ENCODE assay signal across 9 cellular contexts in the genomic region with DNA sequence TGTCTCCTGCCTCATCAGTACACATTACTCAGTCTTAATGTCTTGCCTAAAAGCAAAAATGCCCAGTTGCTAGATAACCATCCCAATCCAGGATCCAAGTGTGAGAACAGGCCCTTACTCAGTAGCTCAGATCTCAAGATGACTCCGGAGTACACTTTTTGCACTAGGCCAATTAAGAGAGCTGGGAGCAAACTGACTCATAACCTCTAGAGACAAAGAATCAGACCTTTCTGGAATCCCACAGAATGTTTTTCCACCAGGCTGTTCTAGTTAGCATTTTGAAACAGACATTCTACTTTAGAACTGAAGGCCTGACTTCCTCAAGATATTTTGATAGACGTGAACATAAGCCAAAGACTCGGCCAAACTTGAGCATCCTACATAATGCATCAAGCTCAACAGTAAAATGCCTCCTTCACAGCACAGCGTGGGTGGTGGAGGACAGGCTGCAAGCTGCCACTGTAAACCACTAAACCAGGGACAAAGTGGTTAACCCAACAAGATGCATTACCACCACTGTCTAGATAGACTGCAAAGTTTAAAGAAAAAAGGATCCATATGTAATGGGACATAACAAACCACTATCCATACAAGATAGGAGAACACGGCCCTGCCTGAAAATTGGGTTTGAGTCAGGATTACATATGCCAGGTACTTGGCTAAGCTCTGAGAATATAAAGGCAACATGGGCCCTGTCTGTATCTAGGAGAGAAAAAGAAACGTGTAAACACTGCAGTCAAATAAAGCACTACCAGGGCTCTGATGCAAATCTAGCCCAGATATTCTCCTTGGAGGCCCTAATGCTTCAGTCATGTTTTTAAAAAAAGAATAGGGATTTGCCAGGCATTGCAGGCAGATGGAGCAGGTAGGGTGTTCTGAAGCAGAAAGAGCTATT. TPM values are rescaled to one million over a fixed set of nuclear protein-coding genes. Genes with fewer than 3 reads are reported as not detected.
DNase-seq lines count a peak whose midpoint lies in the region; ATAC-seq and TF ChIP-seq lines count a peak whose summit lies in the region.
"Had no signal": no experiment of that assay in that cellular context is flagged by ENCODE, and none has a peak within 500 bp of the region (broad histone marks: within the 10 kb centered on the region; RNA-seq: fewer than 3 reads in every experiment).

No MANE protein-coding gene starts in this region.

- peak overlapping the region; percentile 93 for H3K27ac Mint-ChIP-seq in CD4-positive, alpha-beta T cell
- H3K27ac Mint-ChIP-seq in progenitor cell of endocrine pancreas, result peak overlapping the region; percentile 41

- TF ChIP-seq EP300 in SK-N-SH (IDR thresholded peaks at IDR 0.05; ENCODE audit: borderline replicate concordance in 1 of 2, low read depth in 1 of 2, low read length in 1 of 2), result no peak

- no peaks in the 10 kb centered on the region for H3K9me3 ChIP-seq in CD4-positive, alpha-beta T cell (ENCODE audit: control insufficient read depth, low read length)
- no peaks in the 10 kb centered on the region for H3K9me3 ChIP-seq in SK-N-SH
- no peaks in the 10 kb centered on the region for H3K9me3 ChIP-seq in effector memory CD4-positive, alpha-beta T cell (ENCODE audit: control insufficient read depth, low read length)
- H3K9me3 ChIP-seq in neuronal stem cell (replicated peaks in 1 of 2; ENCODE audit: control insufficient read depth in 2 of 2, insufficient read depth in 1 of 2, low read depth in 1 of 2, low read length in 2 of 2), result peaks cover 0 to under 1% of the 10 kb centered on the region in 2 donors
- H3K9me3 ChIP-seq in SJCRH30 (replicated peaks), result no peaks in the 10 kb centered on the region

- intact Hi-C loops in CD4-positive, alpha-beta T cell (cut with DNase I, micrococcal nuclease), result loop anchor here (5.0 kb wide), 2 partner anchors 37 to 38 kb away; no protein-coding TSS in a partner anchor

- CTCF ChIA-PET in CD4-positive, alpha-beta T cell (lab: Charles Lee), result interaction anchor here (1.0 to 2.0 kb wide), 3 partner anchors 38 to 131 kb away, joined by 3 to 8 read pairs (median 6); no protein-coding TSS in a partner anchor
- CTCF ChIA-PET in SK-N-SH (lab: Yijun Ruan, JAX), result interaction anchor here (0.6 to 1.9 kb wide), 8 partner anchors 11 to 937 kb away, joined by 3 to 5 read pairs (median 3); no protein-coding TSS in a partner anchor

- H3K4ac ChIP-seq in neuronal stem cell (ENCODE audit: low read length), result no peak overlapping the region

- peak overlapping the region; percentile 42; the same call in 1 of the 2 replicates for H3K9ac ChIP-seq in SK-N-SH
- H3K9ac ChIP-seq in neuronal stem cell (ENCODE audit: low read depth, low read length, poor library complexity), result no peak overlapping the region

- H3K4me3 ChIP-seq in SK-N-SH (ENCODE audit: low read depth in 2 of 2, low read length in 1 of 2) (no peak overlapping the region), neuronal stem cell (ENCODE audit: low read length in 2 of 2) (no peak overlapping the region), SJCRH30 (no peak overlapping the region)
- H3K4me3 ChIP-seq in effector memory CD4-positive, alpha-beta T cell (ENCODE audit: insufficient read depth, low read depth, low read length, poor library complexity, severe bottlenecking), result no peak overlapping the region

- no peaks in the 10 kb centered on the region for H3K9me3 Mint-ChIP-seq in CD4-positive, alpha-beta T cell
- H3K9me3 Mint-ChIP-seq in progenitor cell of endocrine pancreas (ENCODE audit: low read depth), result no peaks in the 10 kb centered on the region

- H4K91ac ChIP-seq in neuronal stem cell (ENCODE audit: low read depth, low read length, poor library complexity), result no peak overlapping the region

- H3K4me2 ChIP-seq in SK-N-SH, result peak overlapping the region; percentile 62
- H3K4me2 ChIP-seq in neuronal stem cell (ENCODE audit: insufficient read depth, low read length, poor library complexity, severe bottlenecking), result no peak overlapping the region

- H3K27me3 Mint-ChIP-seq in CD4-positive, alpha-beta T cell, result no peaks in the 10 kb centered on the region
- H3K27me3 Mint-ChIP-seq in progenitor cell of endocrine pancreas, result no peaks in the 10 kb centered on the region

- H2BK12ac ChIP-seq in neuronal stem cell (ENCODE audit: low read length), result no peak overlapping the region

- DNase-seq in CD4-positive, alpha-beta T cell, result no peak
- DNase-seq in SK-N-SH (no peak), progenitor cell of endocrine pancreas (ENCODE audit: low spot score, unreplicated experiment) (no peak), neuronal stem cell (ENCODE audit: low spot score) (no peak), NOMO-1 treated with DMSO at 0.1 percent for 48 hours (lab: John Stamatoyannopoulos, UW; ENCODE audit: unreplicated experiment) (no peak), SJCRH30 (no peak)
- DNase-seq in effector memory CD4-positive, alpha-beta T cell, result no peak
- DNase-seq: NCI-H1694 had no signal

- ATAC-seq in CD4-positive, alpha-beta T cell (ENCODE audit: poor library complexity), result peak; percentile 15
- ATAC-seq in HG03139 (IDR thresholded peaks at IDR 0.05; ENCODE audit: unreplicated experiment), result no peak

- no peak overlapping the region for H3K14ac ChIP-seq in neuronal stem cell (ENCODE audit: low read length)

- peaks cover 96% of the 10 kb centered on the region for H3K36me3 Mint-ChIP-seq in CD4-positive, alpha-beta T cell (ENCODE audit: low read depth)
- H3K36me3 Mint-ChIP-seq in progenitor cell of endocrine pancreas (ENCODE audit: insufficient read depth), result peaks cover 29% of the 10 kb centered on the region

- no peak overlapping the region for H2BK120ac ChIP-seq in neuronal stem cell (ENCODE audit: low read depth, low read length)

- peaks cover 21 to 55% of the 10 kb centered on the region in 2 experiments; a peak in 3 of 4 replicates for H3K4me1 ChIP-seq in SK-N-SH (ENCODE audit: control insufficient read depth in 1 of 2, insufficient read depth in 2 of 2, low read depth in 1 of 2, low read length in 1 of 2)
- H3K4me1 ChIP-seq in effector memory CD4-positive, alpha-beta T cell (ENCODE audit: control insufficient read depth, insufficient read depth, low read length, poor library complexity, severe bottlenecking), result peaks cover 80% of the 10 kb centered on the region
- H3K4me1 ChIP-seq in neuronal stem cell (ENCODE audit: control insufficient read depth in 2 of 2, insufficient read depth in 1 of 2, low read depth in 1 of 2, low read length in 2 of 2), result peaks cover 19 to 28% of the 10 kb centered on the region in 2 donors
- peaks cover 26% of the 10 kb centered on the region for H3K4me1 ChIP-seq in SJCRH30

- 68% methylated on average over 6 of the region's 6 CpGs for WGBS in SK-N-SH (ENCODE audit: low lambda C conversion rate)
- no CpG with 5 or more reads among the region's 6 CpGs for WGBS in neuronal stem cell (ENCODE audit: extremely low coverage in 2 of 2, insufficient read length in 2 of 2, insufficient replicate concordance in 1 of 2), 2 donors

- H3K4me3 Mint-ChIP-seq in CD4-positive, alpha-beta T cell, result peak overlapping the region; percentile 63
- H3K4me3 Mint-ChIP-seq in progenitor cell of endocrine pancreas (ENCODE audit: low read depth), result no peak overlapping the region

- H3K4me1 Mint-ChIP-seq in CD4-positive, alpha-beta T cell (ENCODE audit: low read depth), result peaks cover 90% of the 10 kb centered on the region
- H3K4me1 Mint-ChIP-seq in progenitor cell of endocrine pancreas (ENCODE audit: low read depth), result peaks cover 26% of the 10 kb centered on the region

- H4K20me1 ChIP-seq in SK-N-SH (ENCODE audit: insufficient read depth), result peaks cover 72% of the 10 kb centered on the region

- H3K79me1 ChIP-seq in neuronal stem cell (ENCODE audit: low read depth, low read length), result peaks cover 13% of the 10 kb centered on the region

- no peaks in the 10 kb centered on the region for H3K27me3 ChIP-seq in CD4-positive, alpha-beta T cell (ENCODE audit: control insufficient read depth, insufficient read depth, low read length)
- no peaks in the 10 kb centered on the region for H3K27me3 ChIP-seq in SK-N-SH (ENCODE audit: insufficient read depth)
- no peaks in the 10 kb centered on the region for H3K27me3 ChIP-seq in effector memory CD4-positive, alpha-beta T cell (replicated peaks; ENCODE audit: control insufficient read depth, insufficient read depth, low read length, poor library complexity, severe bottlenecking)
- no peaks in the 10 kb centered on the region for H3K27me3 ChIP-seq in neuronal stem cell (ENCODE audit: control insufficient read depth in 3 of 3, insufficient read depth in 3 of 3, low read depth in 1 of 3, low read length in 3 of 3)
- H3K27me3 ChIP-seq in SJCRH30, result no peaks in the 10 kb centered on the region

- no peak overlapping the region for H2AK5ac ChIP-seq in neuronal stem cell (ENCODE audit: low read depth, low read length)

- peaks cover 99% of the 10 kb centered on the region for H3K79me2 ChIP-seq in SK-N-SH (ENCODE audit: insufficient read depth)

- no peak overlapping the region for H3K18ac ChIP-seq in neuronal stem cell (ENCODE audit: low read length)

- H3K9me2 ChIP-seq in SK-N-SH, result no peaks in the 10 kb centered on the region

- no peak overlapping the region for H4K8ac ChIP-seq in neuronal stem cell (ENCODE audit: low read depth, low read length)

- H3K27ac ChIP-seq in CD4-positive, alpha-beta T cell (ENCODE audit: low read depth, low read length), result peak overlapping the region; percentile 43
- H3K27ac ChIP-seq in SK-N-SH (ENCODE audit: low read depth in 2 of 2, low read length in 1 of 2) (peak overlapping the region; percentile 36 to 98; a peak in 3 of 4 replicates), neuronal stem cell (replicated peaks; ENCODE audit: low read length) (no peak overlapping the region), SJCRH30 (no peak overlapping the region)
- peak overlapping the region; percentile 54 for H3K27ac ChIP-seq in effector memory CD4-positive, alpha-beta T cell (ENCODE audit: insufficient read depth, low read length, poor library complexity, severe bottlenecking)

- POLR2A ChIA-PET in CD4-positive, alpha-beta T cell (lab: Charles Lee), result interaction anchor here (1.1 to 49.5 kb wide), 3 partner anchors 29 to 116 kb away, joined by 4 to 1847 read pairs (median 5); a partner anchor contains a TSS
- POLR2A ChIA-PET in SK-N-SH (lab: Yijun Ruan, JAX), result no interaction called here

- H3K23ac ChIP-seq in neuronal stem cell (ENCODE audit: low read depth, low read length, poor library complexity), result no peak overlapping the region

- H2BK5ac ChIP-seq in neuronal stem cell (ENCODE audit: low read length), result no peak overlapping the region

- peaks cover 89% of the 10 kb centered on the region for H3F3A ChIP-seq in SK-N-SH (replicated peaks; ENCODE audit: insufficient read depth)

- H3K36me3 ChIP-seq in SK-N-SH (replicated peaks in 1 of 2; ENCODE audit: control insufficient read depth in 1 of 2, insufficient read depth in 2 of 2, low read length in 1 of 2), result peaks cover 51 to 81% of the 10 kb centered on the region in 2 experiments
- H3K36me3 ChIP-seq in effector memory CD4-positive, alpha-beta T cell (ENCODE audit: control insufficient read depth, insufficient read depth, low read length), result peaks cover 58% of the 10 kb centered on the region
- H3K36me3 ChIP-seq in neuronal stem cell (replicated peaks in 1 of 2; ENCODE audit: control insufficient read depth in 2 of 2, insufficient read depth in 2 of 2, low read length in 2 of 2), result peaks cover 38 to 93% of the 10 kb centered on the region in 2 donors
- peaks cover 63% of the 10 kb centered on the region for H3K36me3 ChIP-seq in SJCRH30

- TF ChIP-seq CTCF in CD4-positive, alpha-beta T cell (IDR thresholded peaks at IDR 0.05), result no peak
- TF ChIP-seq CTCF in SK-N-SH (IDR thresholded peaks at IDR 0.05), result no peak
- TF ChIP-seq CTCF in progenitor cell of endocrine pancreas (IDR thresholded peaks at IDR 0.05; ENCODE audit: unreplicated experiment), result no peak

- no peak overlapping the region for H2AFZ ChIP-seq in SK-N-SH (ENCODE audit: low read depth)
- no peak overlapping the region for H2AFZ ChIP-seq in neuronal stem cell (ENCODE audit: low read length)

- TF ChIP-seq RAD21 in SK-N-SH (IDR thresholded peaks at IDR 0.05; ENCODE audit: low read length), result no peak

- no peak overlapping the region for H2BK15ac ChIP-seq in neuronal stem cell (ENCODE audit: low read length)

RNA-seq across cellular contexts. Expression of a gene that starts 48.3 kb away (rescaled TPM):
- 100 to 1,000 TPM; 901 to 925 TPM for total RNA-seq in CD4-positive, alpha-beta T cell
- polyA plus RNA-seq in SK-N-SH (2012; rRNA removed), result 202 and 303 TPM in 2 replicates
- polyA plus RNA-seq in SK-N-SH (2012; cell fraction: cytosol; rRNA removed), result 181 and 225 TPM in 2 replicates
- 401 and 439 TPM in 2 replicates for polyA plus RNA-seq in SK-N-SH (2012; cell fraction: nucleus; rRNA removed)
- total RNA-seq in progenitor cell of endocrine pancreas, result 299 and 306 TPM in 2 replicates
- 60.4 TPM for polyA plus RNA-seq in neuronal stem cell (2013, experiment 1 of 2)
- 59.3 TPM for polyA plus RNA-seq in neuronal stem cell (2013, experiment 2 of 2)
- 151 TPM in 2 replicates for total RNA-seq in SJCRH30 (2014; rRNA removed; shearing (Covaris generic))

Comparison
In these comparisons a context has a peak if more than half of its experiments do, and no peak if none do; other contexts are left out.
1. H3K27ac ChIP-seq: peak in CD4-positive, alpha-beta T cell (single experiment), SK-N-SH (2 of 2) and effector memory CD4-positive, alpha-beta T cell (single experiment); none in neuronal stem cell (single experiment) and SJCRH30 (single experiment).